Comparison of ENCODE assay signal across 8 cellular contexts in the genomic region with DNA sequence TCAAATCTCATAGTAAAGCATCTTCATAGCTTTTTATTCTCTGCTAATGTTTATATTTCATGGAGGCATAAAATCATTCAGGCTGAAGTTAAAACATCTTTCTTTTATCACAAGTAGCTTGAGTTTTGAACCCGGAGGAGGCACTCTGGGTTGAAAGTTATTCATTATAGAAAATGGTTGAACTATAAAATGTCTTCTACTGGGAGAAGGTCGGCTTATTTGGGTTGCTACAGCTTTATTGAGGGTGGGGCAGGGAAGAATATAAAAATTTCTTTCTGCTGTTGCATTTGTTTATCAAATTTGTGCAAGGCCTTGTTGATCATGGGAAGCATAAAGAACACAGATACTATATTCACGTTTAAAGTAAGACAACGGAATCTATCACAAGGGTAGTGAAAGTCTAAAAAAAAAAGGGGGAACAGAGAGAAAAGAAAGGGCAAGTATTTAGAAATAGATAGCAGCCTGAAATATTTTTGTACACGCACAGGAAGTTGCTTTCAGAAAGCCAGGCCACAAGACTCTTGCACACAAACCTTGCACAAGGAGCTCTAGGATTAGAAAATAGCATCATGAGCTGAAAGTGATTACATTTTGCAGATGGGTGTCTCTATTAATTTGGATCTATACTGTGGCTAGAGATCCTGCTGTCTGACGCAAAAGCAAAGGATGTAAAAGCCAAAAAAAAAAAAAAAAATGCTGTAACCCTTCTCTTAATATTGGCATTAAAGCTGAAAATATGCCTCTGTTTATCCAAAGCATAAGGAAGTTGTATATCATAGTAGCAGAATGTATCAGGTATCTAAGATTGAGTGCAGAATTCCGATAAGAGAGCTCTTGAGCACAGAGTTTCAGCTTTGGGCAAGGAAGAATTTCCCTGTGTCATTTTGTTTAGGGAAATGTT. TPM values are rescaled to one million over a fixed set of nuclear protein-coding genes. Genes with fewer than 3 reads are reported as not detected.
DNase-seq lines count a peak whose midpoint lies in the region; ATAC-seq and TF ChIP-seq lines count a peak whose summit lies in the region.

No MANE protein-coding gene starts in this region.

- peak overlapping the region; percentile 69 for H3K27ac ChIP-seq in effector memory CD4-positive, alpha-beta T cell (ENCODE audit: insufficient read depth, low read length, poor library complexity, severe bottlenecking)
- peak overlapping the region; percentile 36 for H3K27ac ChIP-seq in vagina
- H3K27ac ChIP-seq in coronary artery, result peak overlapping the region in 1 of 2 donors; percentile 65

- no peaks in the 10 kb centered on the region for H3K9me3 Mint-ChIP-seq in endothelial cell (ENCODE audit: unreplicated experiment)

- DNase-seq in left ventricle myocardium superior (no peak), Right ventricle myocardium inferior (ENCODE audit: missing footprints) (no peak), NAMALWA (ENCODE audit: low spot score) (peak; percentile 67), vagina (ENCODE audit: extremely low spot score in 2 of 2) (no peak), endothelial cell (ENCODE audit: low spot score) (no peak), coronary artery (ENCODE audit: low spot score) (no peak)
- DNase-seq in effector memory CD4-positive, alpha-beta T cell, result no peak
- DNase-seq in stimulated activated CD4-positive, alpha-beta T cell treated with anti-CD3 and anti-CD28 coated beads, Interleukin-15, amount 100 ng/mL, for 24 hours, result no peak

- intact Hi-C loops in left ventricle myocardium superior (cut with micrococcal nuclease), result no loop called here
- intact Hi-C loops in Right ventricle myocardium inferior (cut with DNase I), result no loop called here
- intact Hi-C loops in vagina (cut with DNase I), result no loop called here

- H3K27me3 Mint-ChIP-seq in endothelial cell (ENCODE audit: unreplicated experiment), result no peaks in the 10 kb centered on the region

- no peak for TF ChIP-seq POLR2A in vagina (IDR thresholded peaks at IDR 0.05)

- no peaks in the 10 kb centered on the region for H3K9me3 ChIP-seq in effector memory CD4-positive, alpha-beta T cell (ENCODE audit: control insufficient read depth, low read length)
- H3K9me3 ChIP-seq in vagina, result no peaks in the 10 kb centered on the region

- no peaks in the 10 kb centered on the region for H3K36me3 Mint-ChIP-seq in endothelial cell (ENCODE audit: low read depth, unreplicated experiment)

- H3K4me3 ChIP-seq in effector memory CD4-positive, alpha-beta T cell (ENCODE audit: insufficient read depth, low read depth, low read length, poor library complexity, severe bottlenecking), result no peak overlapping the region
- H3K4me3 ChIP-seq in vagina, result no peak overlapping the region
- H3K4me3 ChIP-seq in coronary artery, result no peak overlapping the region

- no peak overlapping the region for H3K27ac Mint-ChIP-seq in endothelial cell (ENCODE audit: unreplicated experiment)

- TF ChIP-seq CTCF in vagina (IDR thresholded peaks at IDR 0.05) (no peak), endothelial cell (IDR thresholded peaks at IDR 0.05; ENCODE audit: unreplicated experiment) (no peak), coronary artery (IDR thresholded peaks at IDR 0.05) (no peak)

- peaks cover 2% of the 10 kb centered on the region for H3K27me3 ChIP-seq in effector memory CD4-positive, alpha-beta T cell (replicated peaks; ENCODE audit: control insufficient read depth, insufficient read depth, low read length, poor library complexity, severe bottlenecking)
- H3K27me3 ChIP-seq in vagina, result no peaks in the 10 kb centered on the region

- no peaks in the 10 kb centered on the region for H3K4me1 Mint-ChIP-seq in endothelial cell (ENCODE audit: unreplicated experiment)

- ATAC-seq in left ventricle myocardium superior (peak; percentile 24), Right ventricle myocardium inferior (no peak)

- no peaks in the 10 kb centered on the region for H3K36me3 ChIP-seq in effector memory CD4-positive, alpha-beta T cell (ENCODE audit: control insufficient read depth, insufficient read depth, low read length)
- H3K36me3 ChIP-seq in vagina, result no peaks in the 10 kb centered on the region

- H3K4me1 ChIP-seq in effector memory CD4-positive, alpha-beta T cell (ENCODE audit: control insufficient read depth, insufficient read depth, low read length, poor library complexity, severe bottlenecking), result peaks cover 41% of the 10 kb centered on the region
- H3K4me1 ChIP-seq in vagina, result peaks cover 12% of the 10 kb centered on the region

- H3K4me3 Mint-ChIP-seq in endothelial cell (ENCODE audit: unreplicated experiment), result no peak overlapping the region

RNA-seq across cellular contexts. Expression of a gene that starts 37.2 kb away (rescaled TPM):
- total RNA-seq in left ventricle myocardium superior (1.2 TPM), Right ventricle myocardium inferior (0.38 TPM), vagina (not detected), endothelial cell (ENCODE audit: unreplicated experiment) (not detected)
